ENCODE assay signal across 13 cellular contexts in the genomic region with DNA sequence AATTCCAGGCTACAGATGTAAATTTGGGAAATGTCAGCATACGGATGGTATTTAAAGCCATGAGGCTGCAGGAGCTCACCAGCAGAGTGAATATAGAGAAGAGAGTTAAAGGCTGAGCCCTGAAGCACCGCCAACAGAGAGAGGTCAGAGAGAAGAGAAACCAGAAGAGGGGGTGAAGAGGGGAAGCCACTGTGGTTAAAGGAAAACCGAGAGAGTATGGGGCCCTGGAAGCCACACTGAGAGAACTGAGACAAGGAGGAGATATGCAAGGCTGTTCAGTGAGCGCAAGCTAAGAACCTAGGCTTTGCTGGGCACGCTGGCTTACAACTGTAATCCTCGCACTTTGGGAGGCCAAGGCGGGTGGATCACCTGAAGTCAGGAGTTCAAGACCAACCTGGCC. TPM values are rescaled to one million over a fixed set of nuclear protein-coding genes. Genes with fewer than 3 reads are reported as not detected.
DNase-seq lines count a peak whose midpoint lies in the region; ATAC-seq and TF ChIP-seq lines count a peak whose summit lies in the region.
"Had no signal": no experiment of that assay in that cellular context is flagged by ENCODE, and none has a peak within 500 bp of the region (broad histone marks: within the 10 kb centered on the region; RNA-seq: fewer than 3 reads in every experiment).

No MANE protein-coding gene starts in this region.

- H3K27ac ChIP-seq in KMS-11: no peak overlapping the region
- no peak overlapping the region for H3K27ac ChIP-seq in sigmoid colon
- H3K27ac ChIP-seq: A549, adrenal gland had no signal

- no peak overlapping the region for H3K27ac Mint-ChIP-seq in activated CD8-positive, alpha-beta memory T cell treated with anti-CD3 and anti-CD28 coated beads, Interleukin-2, amount 10 ng/mL, durations not matched to agents 7 days and 5 days
- H3K27ac Mint-ChIP-seq in activated B cell treated with CpG ODN at 0.5 μM for 24 hours: peak overlapping the region; percentile 36
- no peak overlapping the region for H3K27ac Mint-ChIP-seq in MCF 10A (ENCODE audit: low read depth, unreplicated experiment)
- H3K27ac Mint-ChIP-seq: dendritic cell treated with granulocyte-macrophage colony-stimulating factor and Interleukin-4, amounts not matched to agents 40 ng/mL and 50 ng/mL, for 4 days had no signal

- H3K4me2 ChIP-seq in KMS-11: peak overlapping the region; percentile 61
- H3K4me2 ChIP-seq: A549 had no signal

- no peaks in the 10 kb centered on the region for H3K9me3 ChIP-seq in sigmoid colon
- H3K9me3 ChIP-seq: A549, adrenal gland had no signal

- no peaks in the 10 kb centered on the region for H3K36me3 Mint-ChIP-seq in activated CD8-positive, alpha-beta memory T cell treated with anti-CD3 and anti-CD28 coated beads, Interleukin-2, amount 10 ng/mL, durations not matched to agents 7 days and 5 days
- no peaks in the 10 kb centered on the region for H3K36me3 Mint-ChIP-seq in activated B cell treated with CpG ODN at 0.5 μM for 24 hours (ENCODE audit: low read depth)
- no peaks in the 10 kb centered on the region for H3K36me3 Mint-ChIP-seq in MCF 10A (ENCODE audit: insufficient read depth, unreplicated experiment)

- TF ChIP-seq CTCF in KMS-11 (conservative IDR thresholded peaks at IDR 0.05; ENCODE audit: low read depth, low read length) (no peak), activated B cell treated with CpG ODN at 0.5 μM for 24 hours (IDR thresholded peaks at IDR 0.05) (no peak), sigmoid colon (IDR thresholded peaks at IDR 0.05) (no peak), MCF 10A (IDR thresholded peaks at IDR 0.05; ENCODE audit: unreplicated experiment) (no peak)

- H3K27me3 Mint-ChIP-seq in activated CD8-positive, alpha-beta memory T cell treated with anti-CD3 and anti-CD28 coated beads, Interleukin-2, amount 10 ng/mL, durations not matched to agents 7 days and 5 days: peaks cover 32% of the 10 kb centered on the region
- no peaks in the 10 kb centered on the region for H3K27me3 Mint-ChIP-seq in activated B cell treated with CpG ODN at 0.5 μM for 24 hours
- no peaks in the 10 kb centered on the region for H3K27me3 Mint-ChIP-seq in MCF 10A (ENCODE audit: insufficient read depth, unreplicated experiment)

- no peak for TF ChIP-seq EP300 in sigmoid colon (IDR thresholded peaks at IDR 0.05)

- no peak overlapping the region for H3K9ac ChIP-seq in KMS-11

- POLR2A ChIA-PET in activated B cell treated with CpG ODN at 0.5 μM for 24 hours (lab: Charles Lee): interaction anchor here (0.7 to 1.4 kb wide), 4 partner anchors 238 to 300 kb away, joined by 3 to 6 read pairs (median 4); no protein-coding TSS in a partner anchor
- POLR2A ChIA-PET in MCF 10A (lab: Yijun Ruan, JAX): interaction anchor here (0.6 kb wide), 1 partner anchor 557 kb away, joined by 3 read pairs; no protein-coding TSS in a partner anchor

- no peaks in the 10 kb centered on the region for H4K20me1 ChIP-seq in KMS-11 (ENCODE audit: insufficient read depth)

- no peaks in the 10 kb centered on the region for H3K79me2 ChIP-seq in KMS-11 (ENCODE audit: insufficient read depth, low read depth)

- 49 to 78% methylated on average over 7 of the region's 7 CpGs for WGBS in sigmoid colon, 2 donors

- peak; percentile 64 for ATAC-seq in activated CD8-positive, alpha-beta memory T cell treated with anti-CD3 and anti-CD28 coated beads, Interleukin-2, amount 10 ng/mL, durations not matched to agents 7 days and 5 days
- peak; percentile 93 for ATAC-seq in activated B cell treated with CpG ODN at 0.5 μM for 24 hours (ENCODE audit: low read depth)
- peak; percentile 55 for ATAC-seq in stimulated activated naive CD8-positive, alpha-beta T cell treated with anti-CD3 and anti-CD28 coated beads, Interleukin-15, Interleukin-2, amounts not matched to agents 100 U/mL and 50 U/mL, for 24 hours
- ATAC-seq: A549 had no signal

- H3K4me3 ChIP-seq in KMS-11 (IDR thresholded peaks at IDR 0.05; ENCODE audit: insufficient read depth, low read depth, low read length) (no peak overlapping the region), sigmoid colon (no peak overlapping the region)
- H3K4me3 ChIP-seq: A549, adrenal gland had no signal

- H3K27me3 ChIP-seq in KMS-11 (ENCODE audit: insufficient read depth, low read depth) (no peaks in the 10 kb centered on the region), sigmoid colon (no peaks in the 10 kb centered on the region)
- H3K27me3 ChIP-seq: adrenal gland had no signal

- no peak overlapping the region for H3K4me3 Mint-ChIP-seq in activated CD8-positive, alpha-beta memory T cell treated with anti-CD3 and anti-CD28 coated beads, Interleukin-2, amount 10 ng/mL, durations not matched to agents 7 days and 5 days
- H3K4me3 Mint-ChIP-seq in activated B cell treated with CpG ODN at 0.5 μM for 24 hours (peak overlapping the region; percentile 11), MCF 10A (ENCODE audit: unreplicated experiment) (no peak overlapping the region)
- H3K4me3 Mint-ChIP-seq: dendritic cell treated with granulocyte-macrophage colony-stimulating factor and Interleukin-4, amounts not matched to agents 40 ng/mL and 50 ng/mL, for 4 days had no signal

- peak; percentile 55 for DNase-seq in activated CD8-positive, alpha-beta memory T cell treated with anti-CD3 and anti-CD28 coated beads, Interleukin-2, amount 10 ng/mL, durations not matched to agents 7 days and 5 days
- no peak for DNase-seq in activated CD8-positive, alpha-beta memory T cell treated with anti-CD3 and anti-CD28 coated beads, Interleukin-2, amount 50 U/mL, for 4 hours
- no peak for DNase-seq in activated B cell treated with CpG ODN at 0.5 μM for 24 hours
- DNase-seq in stimulated activated naive CD8-positive, alpha-beta T cell treated with anti-CD3 and anti-CD28 coated beads, Interleukin-15, Interleukin-2, amounts not matched to agents 100 U/mL and 50 U/mL, for 24 hours: no peak
- DNase-seq in NAMALWA (ENCODE audit: low spot score): no peak
- DNase-seq in sigmoid colon: no peak
- no peak for DNase-seq in MCF 10A (ENCODE audit: unreplicated experiment)
- DNase-seq: adrenal gland, DMS 273 treated with DMSO at 0.1 percent for 48 hours, Karpas-422 had no signal

- no peak overlapping the region for H2AFZ ChIP-seq in KMS-11 (ENCODE audit: low read depth)

- no peaks in the 10 kb centered on the region for H3K36me3 ChIP-seq in KMS-11 (ENCODE audit: insufficient read depth)
- H3K36me3 ChIP-seq in sigmoid colon: no peaks in the 10 kb centered on the region
- H3K36me3 ChIP-seq: adrenal gland had no signal

- BruUV-seq in MCF 10A (replicated peaks; lab: Mats Ljungman, UMichigan): no TSS peak

- no peaks in the 10 kb centered on the region for H3K9me3 Mint-ChIP-seq in activated CD8-positive, alpha-beta memory T cell treated with anti-CD3 and anti-CD28 coated beads, Interleukin-2, amount 10 ng/mL, durations not matched to agents 7 days and 5 days (ENCODE audit: low read depth)
- H3K9me3 Mint-ChIP-seq in activated B cell treated with CpG ODN at 0.5 μM for 24 hours (no peaks in the 10 kb centered on the region), MCF 10A (ENCODE audit: unreplicated experiment) (no peaks in the 10 kb centered on the region)
- H3K9me3 Mint-ChIP-seq: dendritic cell treated with granulocyte-macrophage colony-stimulating factor and Interleukin-4, amounts not matched to agents 40 ng/mL and 50 ng/mL, for 4 days had no signal

- peaks cover 18% of the 10 kb centered on the region for H3K4me1 ChIP-seq in KMS-11 (ENCODE audit: low read depth, poor library complexity, severe bottlenecking)
- no peaks in the 10 kb centered on the region for H3K4me1 ChIP-seq in sigmoid colon
- H3K4me1 ChIP-seq: A549, adrenal gland had no signal

- peaks cover 8% of the 10 kb centered on the region for H3K4me1 Mint-ChIP-seq in activated CD8-positive, alpha-beta memory T cell treated with anti-CD3 and anti-CD28 coated beads, Interleukin-2, amount 10 ng/mL, durations not matched to agents 7 days and 5 days
- peaks cover 13% of the 10 kb centered on the region for H3K4me1 Mint-ChIP-seq in activated B cell treated with CpG ODN at 0.5 μM for 24 hours
- H3K4me1 Mint-ChIP-seq in MCF 10A (ENCODE audit: insufficient read depth, unreplicated experiment): no peaks in the 10 kb centered on the region

- CTCF ChIA-PET in activated CD8-positive, alpha-beta memory T cell treated with anti-CD3 and anti-CD28 coated beads, Interleukin-2, amount 10 ng/mL, durations not matched to agents 7 days and 5 days (lab: Charles Lee): interaction anchor here (0.8 to 5.9 kb wide), 6 partner anchors 8 to 277 kb away, joined by 3 to 28 read pairs (median 3); no protein-coding TSS in a partner anchor
- CTCF ChIA-PET in activated B cell treated with CpG ODN at 0.5 μM for 24 hours (lab: Charles Lee) (interaction anchor here (1.0 to 1.5 kb wide), 3 partner anchors 8 to 309 kb away, joined by 3 to 6 read pairs (median 5); no protein-coding TSS in a partner anchor), MCF 10A (lab: Yijun Ruan, JAX) (interaction anchor here (2.3 kb wide), 1 partner anchor 8 kb away, joined by 15 read pairs; no protein-coding TSS in a partner anchor)

- intact Hi-C loops in activated B cell treated with CpG ODN at 0.5 μM for 24 hours (cut with micrococcal nuclease): no loop called here
- intact Hi-C loops in sigmoid colon (cut with DNase I): no loop called here
- intact Hi-C loops in MCF 10A (cut with micrococcal nuclease): no loop called here

- TF ChIP-seq POLR2A in sigmoid colon (IDR thresholded peaks at IDR 0.05): no peak

RNA-seq across cellular contexts. Expression of gene COPRS, which starts 24.6 kb away (rescaled TPM):
- total RNA-seq in activated CD8-positive, alpha-beta memory T cell treated with anti-CD3 and anti-CD28 coated beads, Interleukin-2, amount 10 ng/mL, durations not matched to agents 7 days and 5 days: 10 to 100 TPM; 19.5 to 34.1 TPM
- 27.0 and 28.8 TPM in 2 replicates for total RNA-seq in activated B cell treated with CpG ODN at 0.5 μM for 24 hours
- total RNA-seq in sigmoid colon: 100 to 1,000 TPM; 135 to 216 (median 170) TPM
- polyA plus RNA-seq in sigmoid colon: 10 to 100 TPM; 29.4 to 47.4 (median 31.7) TPM
- total RNA-seq in MCF 10A (2022): 41.2 and 46.8 TPM in 2 replicates
